24 cellular contexts compared by ENCODE assay signal in genomic region chr18:21453512-21453862, GRCh38.
DNase-seq lines count a peak whose midpoint lies in the region; ATAC-seq and TF ChIP-seq lines count a peak whose summit lies in the region.
"Had no signal": no experiment of that assay in that cellular context is flagged by ENCODE, and none has a peak within 500 bp of the region (broad histone marks: within the 10 kb centered on the region; RNA-seq: fewer than 3 reads in every experiment).

No MANE protein-coding gene starts in this region.

- no peak overlapping the region for H3K4me3 ChIP-seq in LNCaP clone FGC (ENCODE audit: low read depth, low read length)
- H3K4me3 ChIP-seq in choroid plexus epithelial cell (ENCODE audit: low read depth, low read length), result no peak overlapping the region
- H3K4me3 ChIP-seq in osteoblast (ENCODE audit: insufficient read depth, low read length), result no peak overlapping the region
- H3K4me3 ChIP-seq: coronary artery, GM23248, suprapubic skin had no signal

- no peaks in the 10 kb centered on the region for H3K27me3 Mint-ChIP-seq in nephron progenitor cell (ENCODE audit: low read depth, poor library complexity)

- H3K4me3 Mint-ChIP-seq in nephron progenitor cell, result no peak overlapping the region
- H3K4me3 Mint-ChIP-seq: activated CD8-positive, alpha-beta T cell treated with anti-CD3 and anti-CD28 coated beads for 36 hours; activated naive CD4-positive, alpha-beta T cell treated with anti-CD3 and anti-CD28 coated beads, Interleukin-2, amount 50 U/mL, for 24 hours; activated T-cell treated with anti-CD3 and anti-CD28 coated beads, Interleukin-2, amount 50 U/mL, for 24 hours; immature natural killer cell had no signal

- no peaks in the 10 kb centered on the region for H3K9me3 ChIP-seq in osteoblast (ENCODE audit: low read depth, low read length)
- H3K9me3 ChIP-seq: suprapubic skin had no signal

- ATAC-seq in HG03175 (IDR thresholded peaks at IDR 0.05; ENCODE audit: unreplicated experiment), result no peak
- ATAC-seq: activated CD8-positive, alpha-beta T cell treated with anti-CD3 and anti-CD28 coated beads for 36 hours; sciatic nerve; SK-N-SH treated with all-trans-retinoic acid at 6 μM for 48 hours had no signal

- H2AFZ ChIP-seq in osteoblast (ENCODE audit: low read length), result no peak overlapping the region
- H2AFZ ChIP-seq: GM23248 had no signal

- DNase-seq in A172 (ENCODE audit: low spot score) (peak; percentile 51), LNCaP clone FGC (ENCODE audit: low read depth) (peak; percentile 23), choroid plexus epithelial cell (ENCODE audit: low read depth) (peak; percentile 12), nephron progenitor cell (no peak), activated gamma-delta T cell (lab: John Stamatoyannopoulos, UW) (no peak), osteoblast (ENCODE audit: insufficient read length, low spot score, missing footprints) (no peak)
- no peak for DNase-seq in activated CD8-positive, alpha-beta memory T cell treated with anti-CD3 and anti-CD28 coated beads, Interleukin-2, amount 50 U/mL, for 4 hours
- DNase-seq: activated CD4-positive, CD25-positive, alpha-beta regulatory T cell; activated CD8-positive, alpha-beta T cell treated with anti-CD3 and anti-CD28 coated beads for 36 hours; activated T-cell treated with anti-CD3 and anti-CD28 coated beads, Interleukin-2, amount 50 U/mL, for 24 hours; GM23248; immature natural killer cell; NCI-H1092; NCI-H2081 treated with DMSO at 0.1 percent for 48 hours; NCI-H446 treated with DMSO at 0.1 percent for 48 hours; T-helper 9 cell had no signal

- TF ChIP-seq CTCF in LNCaP clone FGC (IDR thresholded peaks at IDR 0.05; ENCODE audit: control insufficient read depth, extremely low read depth, insufficient read depth), result no peak
- TF ChIP-seq CTCF in choroid plexus epithelial cell (conservative IDR thresholded peaks at IDR 0.05; ENCODE audit: low read depth, low read length), result no peak
- TF ChIP-seq CTCF in nephron progenitor cell (IDR thresholded peaks at IDR 0.05), result no peak
- TF ChIP-seq CTCF in osteoblast (IDR thresholded peaks at IDR 0.05; ENCODE audit: extremely low read depth, low read depth, low read length), result no peak

- H3K79me2 ChIP-seq in osteoblast (ENCODE audit: insufficient read depth, low read length), result no peaks in the 10 kb centered on the region

- H3K4me2 ChIP-seq in osteoblast (ENCODE audit: insufficient read depth, low read length), result no peak overlapping the region
- H3K4me2 ChIP-seq: KMS-11 had no signal

- H3K27ac Mint-ChIP-seq in nephron progenitor cell, result peak overlapping the region; percentile 57
- H3K27ac Mint-ChIP-seq: activated CD8-positive, alpha-beta T cell treated with anti-CD3 and anti-CD28 coated beads for 36 hours; activated naive CD4-positive, alpha-beta T cell treated with anti-CD3 and anti-CD28 coated beads, Interleukin-2, amount 50 U/mL, for 24 hours; activated T-cell treated with anti-CD3 and anti-CD28 coated beads, Interleukin-2, amount 50 U/mL, for 24 hours; immature natural killer cell had no signal

- H3K36me3 Mint-ChIP-seq in nephron progenitor cell (ENCODE audit: low read depth), result peaks cover 58% of the 10 kb centered on the region
- H3K36me3 Mint-ChIP-seq: activated naive CD4-positive, alpha-beta T cell treated with anti-CD3 and anti-CD28 coated beads, Interleukin-2, amount 50 U/mL, for 24 hours; immature natural killer cell had no signal

- no peaks in the 10 kb centered on the region for H3K36me3 ChIP-seq in osteoblast (ENCODE audit: insufficient read depth, low read length)
- H3K36me3 ChIP-seq: suprapubic skin had no signal

- H3K4me1 ChIP-seq in osteoblast (ENCODE audit: insufficient read depth, low read length), result no peaks in the 10 kb centered on the region
- H3K4me1 ChIP-seq: suprapubic skin had no signal

- H3K27me3 ChIP-seq in osteoblast (ENCODE audit: insufficient read depth, low read length), result peaks cover 34% of the 10 kb centered on the region
- H3K27me3 ChIP-seq: suprapubic skin had no signal

- H3K27ac ChIP-seq in osteoblast (ENCODE audit: low read depth, low read length), result no peak overlapping the region
- H3K27ac ChIP-seq: C4-2B, GM23248, KMS-11, suprapubic skin had no signal

- no peaks in the 10 kb centered on the region for H4K20me1 ChIP-seq in osteoblast (ENCODE audit: insufficient read depth, low read length)

- peaks cover 62% of the 10 kb centered on the region for H3K4me1 Mint-ChIP-seq in nephron progenitor cell
- H3K4me1 Mint-ChIP-seq: activated naive CD4-positive, alpha-beta T cell treated with anti-CD3 and anti-CD28 coated beads, Interleukin-2, amount 50 U/mL, for 24 hours; immature natural killer cell had no signal

- no peaks in the 10 kb centered on the region for H3K9me3 Mint-ChIP-seq in nephron progenitor cell
- H3K9me3 Mint-ChIP-seq: activated CD8-positive, alpha-beta T cell treated with anti-CD3 and anti-CD28 coated beads for 36 hours; activated naive CD4-positive, alpha-beta T cell treated with anti-CD3 and anti-CD28 coated beads, Interleukin-2, amount 50 U/mL, for 24 hours; activated T-cell treated with anti-CD3 and anti-CD28 coated beads, Interleukin-2, amount 50 U/mL, for 24 hours; immature natural killer cell had no signal

Comparison
In these comparisons a context has a peak if more than half of its experiments do, and no peak if none do; other contexts are left out.
1. DNase-seq: peak in A172 (single experiment), LNCaP clone FGC (single experiment) and choroid plexus epithelial cell (single experiment); none in nephron progenitor cell (single experiment), activated CD8-positive, alpha-beta memory T cell treated with anti-CD3 and anti-CD28 coated beads, Interleukin-2, amount 50 U/mL, for 4 hours (single experiment), activated gamma-delta T cell (single experiment) and osteoblast (single experiment).